In the genomic region with DNA sequence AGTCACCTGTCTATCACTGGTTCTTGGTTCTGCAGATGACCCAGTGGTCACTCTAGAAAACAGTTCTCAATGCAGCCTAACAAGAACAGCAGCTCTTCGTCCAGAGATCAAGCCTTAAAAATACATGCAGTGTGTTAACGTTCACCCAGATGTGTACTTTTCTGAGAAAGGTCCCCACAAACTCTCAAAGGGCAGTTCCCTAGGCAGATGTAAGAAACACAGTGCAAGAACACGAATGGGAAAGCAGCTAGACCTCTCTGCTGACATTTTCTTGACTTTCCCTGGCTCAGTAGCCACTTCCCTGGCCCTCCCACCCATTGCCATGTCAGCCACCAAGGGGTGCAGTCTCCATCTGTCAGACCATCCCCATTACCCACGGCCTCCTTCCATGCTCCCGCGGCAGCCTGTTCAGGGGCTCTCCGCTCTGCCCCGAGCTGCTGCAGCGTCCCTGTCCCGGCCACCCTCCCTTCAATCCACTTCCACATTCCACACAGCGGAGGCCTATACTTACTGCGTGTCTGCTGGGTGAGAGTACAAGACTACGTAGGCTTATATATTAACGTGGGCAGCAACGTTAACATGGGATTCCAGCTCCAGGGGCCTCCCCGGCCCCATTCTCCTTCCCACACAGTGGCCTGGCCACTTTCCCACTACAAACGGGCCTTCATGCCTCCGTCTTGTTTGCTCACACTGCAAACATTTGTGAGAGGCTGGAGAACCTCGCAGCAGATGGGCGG, we compare ENCODE assay signal across 11 cellular contexts. TPM values are rescaled to one million over a fixed set of nuclear protein-coding genes. Genes with fewer than 3 reads are reported as not detected.
DNase-seq lines count a peak whose midpoint lies in the region; ATAC-seq and TF ChIP-seq lines count a peak whose summit lies in the region.
"Had no signal": no experiment of that assay in that cellular context is flagged by ENCODE, and none has a peak within 500 bp of the region (broad histone marks: within the 10 kb centered on the region; RNA-seq: fewer than 3 reads in every experiment).

No MANE protein-coding gene starts in this region.

- H3K9me2 ChIP-seq in hepatocyte (replicated peaks; ENCODE audit: insufficient read depth) = no peaks in the 10 kb centered on the region

- H3K27me3 Mint-ChIP-seq in CD4-positive, alpha-beta T cell = no peaks in the 10 kb centered on the region

- peaks cover 25% of the 10 kb centered on the region for H3K36me3 Mint-ChIP-seq in CD4-positive, alpha-beta T cell (ENCODE audit: low read depth)

- H3K36me3 ChIP-seq in hepatocyte (replicated peaks; ENCODE audit: insufficient read depth, low read depth) (no peaks in the 10 kb centered on the region), SJCRH30 (no peaks in the 10 kb centered on the region)

- DNase-seq in CD4-positive, alpha-beta T cell = no peak
- DNase-seq in hepatocyte (ENCODE audit: low spot score) = peak; percentile 61
- DNase-seq in renal cortical epithelial cell (ENCODE audit: low read depth) = peak; percentile 57
- DNase-seq in ecto neural progenitor cell (ENCODE audit: low spot score) = no peak
- DNase-seq in SJCRH30 = no peak
- DNase-seq in activated CD4-positive, alpha-beta T cell treated with anti-CD3 and anti-CD28 coated beads for 48 hours = no peak
- DNase-seq: activated T-cell treated with anti-CD3 and anti-CD28 coated beads, Interleukin-2, amount 50 U/mL, for 4 hours; DMS79; H7 had no signal

- H3K4me1 ChIP-seq in hepatocyte (ENCODE audit: insufficient read depth) (peaks cover 29% of the 10 kb centered on the region), SJCRH30 (no peaks in the 10 kb centered on the region)

- peaks cover 97% of the 10 kb centered on the region for H3K79me2 ChIP-seq in hepatocyte

- 56% methylated on average over 20 of the region's 20 CpGs for WGBS in hepatocyte (ENCODE audit: low lambda C conversion rate, missing lambda C conversion rate)

- no peak overlapping the region for H2AFZ ChIP-seq in hepatocyte

- H3K27me3 ChIP-seq in CD4-positive, alpha-beta T cell (ENCODE audit: control insufficient read depth, insufficient read depth, low read length) = no peaks in the 10 kb centered on the region
- H3K27me3 ChIP-seq in hepatocyte = no peaks in the 10 kb centered on the region
- no peaks in the 10 kb centered on the region for H3K27me3 ChIP-seq in SJCRH30

- peaks cover 24% of the 10 kb centered on the region for H4K20me1 ChIP-seq in hepatocyte (ENCODE audit: insufficient read depth, poor library complexity, severe bottlenecking)

- TF ChIP-seq CTCF in CD4-positive, alpha-beta T cell (IDR thresholded peaks at IDR 0.05) = no peak
- no peak for TF ChIP-seq CTCF in hepatocyte (IDR thresholded peaks at IDR 0.05; ENCODE audit: poor library complexity)

- H3K27ac Mint-ChIP-seq in CD4-positive, alpha-beta T cell = peak overlapping the region; percentile 30

- no peak overlapping the region for H3K27ac ChIP-seq in CD4-positive, alpha-beta T cell (ENCODE audit: low read depth, low read length)
- H3K27ac ChIP-seq in angular gyrus (ENCODE audit: low read depth, low read length) (peak overlapping the region; percentile 13), hepatocyte (peak overlapping the region; percentile 80), SJCRH30 (no peak overlapping the region)

- H3K4me3 Mint-ChIP-seq in CD4-positive, alpha-beta T cell = no peak overlapping the region
- H3K4me3 Mint-ChIP-seq: activated T-cell treated with anti-CD3 and anti-CD28 coated beads, Interleukin-2, amount 50 U/mL, for 4 hours had no signal

- POLR2A ChIA-PET in CD4-positive, alpha-beta T cell (lab: Charles Lee) = interaction anchor here (1.3 kb wide), 1 partner anchor 13 kb away, joined by 5 read pairs; no protein-coding TSS in a partner anchor

- no peaks in the 10 kb centered on the region for H3K9me3 Mint-ChIP-seq in CD4-positive, alpha-beta T cell
- H3K9me3 Mint-ChIP-seq: activated T-cell treated with anti-CD3 and anti-CD28 coated beads, Interleukin-2, amount 50 U/mL, for 4 hours had no signal

- intact Hi-C loops in CD4-positive, alpha-beta T cell (cut with DNase I, micrococcal nuclease) = loop anchor here (2.0 to 5.0 kb wide), 2 partner anchors 19 to 32 kb away; a partner anchor contains a TSS

- no peak for ATAC-seq in CD4-positive, alpha-beta T cell (ENCODE audit: poor library complexity)
- ATAC-seq in HG03432 (IDR thresholded peaks at IDR 0.05; ENCODE audit: unreplicated experiment) = no peak
- ATAC-seq: activated T-cell treated with anti-CD3 and anti-CD28 coated beads, Interleukin-2, amount 50 U/mL, for 4 hours had no signal

- peaks cover 93% of the 10 kb centered on the region for H3K4me1 Mint-ChIP-seq in CD4-positive, alpha-beta T cell (ENCODE audit: low read depth)

- no peaks in the 10 kb centered on the region for H3K9me3 ChIP-seq in CD4-positive, alpha-beta T cell (ENCODE audit: control insufficient read depth, low read length)
- H3K9me3 ChIP-seq in hepatocyte (ENCODE audit: low read depth) (no peaks in the 10 kb centered on the region), SJCRH30 (replicated peaks) (no peaks in the 10 kb centered on the region)

- peak overlapping the region; percentile 65 for H3K4me2 ChIP-seq in hepatocyte

- CTCF ChIA-PET in CD4-positive, alpha-beta T cell (lab: Charles Lee) = no interaction called here

- H3K4me3 ChIP-seq in hepatocyte (no peak overlapping the region), SJCRH30 (no peak overlapping the region)

RNA-seq across cellular contexts. Expression of a gene that starts 34.3 kb away (rescaled TPM):
- 10 to 100 TPM; 11.4 to 14.9 TPM for total RNA-seq in CD4-positive, alpha-beta T cell
- 41.1 and 50.5 TPM in 2 replicates for total RNA-seq in hepatocyte
- 17.7 and 19.1 TPM in 2 replicates for polyA plus RNA-seq in hepatocyte
- 21.2 and 33.3 TPM in 2 replicates for total RNA-seq in renal cortical epithelial cell
- total RNA-seq in SJCRH30 (2014; rRNA removed; shearing (Covaris generic)) = 6.1 and 6.5 TPM in 2 replicates

Comparison
In these comparisons a context has a peak if more than half of its experiments do, and no peak if none do; other contexts are left out.
1. DNase-seq: peak in hepatocyte (single experiment) and renal cortical epithelial cell (single experiment); none in CD4-positive, alpha-beta T cell (0 of 10), ecto neural progenitor cell (single experiment), SJCRH30 (0 of 2) and activated CD4-positive, alpha-beta T cell treated with anti-CD3 and anti-CD28 coated beads for 48 hours (single experiment).
2. H3K27ac ChIP-seq: peak in angular gyrus (single experiment) and hepatocyte (single experiment); none in CD4-positive, alpha-beta T cell (single experiment) and SJCRH30 (single experiment).